8 cellular contexts compared by ENCODE assay signal in the genomic region with DNA sequence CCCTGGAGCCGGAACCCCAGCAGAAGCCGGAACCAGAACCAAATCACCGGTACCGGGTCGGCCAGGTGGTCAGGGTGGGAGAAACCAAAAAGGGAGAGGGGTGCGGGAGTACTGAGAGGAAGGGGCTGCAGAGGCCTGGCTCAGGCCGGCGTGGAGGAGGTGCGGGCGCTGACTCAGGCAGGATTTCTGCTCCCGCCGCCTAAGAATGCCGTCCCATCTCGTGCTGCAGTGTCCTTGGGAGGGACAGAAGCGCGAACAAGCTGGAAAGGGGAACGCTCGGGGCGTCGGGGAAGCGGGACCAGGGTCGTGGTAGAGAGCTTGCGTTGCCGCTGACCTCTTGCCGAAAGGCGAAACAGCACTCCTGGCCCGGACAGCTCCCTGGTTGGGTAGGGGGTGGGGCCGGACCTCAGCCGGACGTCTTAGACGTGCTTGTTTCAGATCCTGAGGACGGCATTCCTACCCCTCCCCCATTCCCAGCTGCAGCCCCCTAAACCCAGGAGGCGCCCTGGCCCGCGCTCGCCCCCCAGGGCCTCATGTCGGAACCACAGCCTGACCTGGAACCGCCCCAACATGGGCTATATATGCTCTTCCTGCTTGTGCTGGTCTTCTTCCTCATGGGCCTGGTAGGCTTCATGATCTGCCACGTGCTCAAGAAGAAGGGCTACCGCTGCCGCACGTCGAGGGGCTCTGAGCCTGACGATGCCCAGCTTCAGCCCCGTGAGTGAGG. TPM values are rescaled to one million over a fixed set of nuclear protein-coding genes. Genes with fewer than 3 reads are reported as not detected.
A peak's percentile ranks its signal among the peaks of the same experiment; 100 is the strongest.
DNase-seq lines count a peak whose midpoint lies in the region; ATAC-seq and TF ChIP-seq lines count a peak whose summit lies in the region.

No MANE protein-coding gene starts in this region.

- peak overlapping the region in 1 of 10 donors; percentile 89 for H3K27ac ChIP-seq in heart right ventricle
- peak overlapping the region in 1 of 2 donors; percentile 80 for H3K27ac ChIP-seq in prostate gland

- H3K9me3 Mint-ChIP-seq in activated naive CD8-positive, alpha-beta T cell (ENCODE audit: low read depth): no peaks in the 10 kb centered on the region

- peaks cover 52% of the 10 kb centered on the region for H3K4me1 Mint-ChIP-seq in activated naive CD8-positive, alpha-beta T cell (ENCODE audit: low read depth)

- H3K27ac Mint-ChIP-seq in activated naive CD8-positive, alpha-beta T cell: peak overlapping the region; percentile 96

- H3K4me3 ChIP-seq in heart right ventricle: peak overlapping the region; percentile 59 to 94 (median 86)
- peak overlapping the region; percentile 56 to 87 for H3K4me3 ChIP-seq in prostate gland

- peak in 7 of 9 donors; percentile 23 to 48 (median 32) for TF ChIP-seq CTCF in heart right ventricle (IDR thresholded peaks at IDR 0.05)
- peak in 1 of 4 experiments; percentile 26 for TF ChIP-seq CTCF in prostate gland (IDR thresholded peaks at IDR 0.05)

- ATAC-seq in HG03520 (IDR thresholded peaks at IDR 0.05; ENCODE audit: unreplicated experiment) (peak; percentile 33), SK-N-SH treated with all-trans-retinoic acid at 6 μM for 48 hours (peak; percentile 45), heart right ventricle (peak; percentile 14 to 58 (median 49))

- no peak for TF ChIP-seq POLR2A in prostate gland (IDR thresholded peaks at IDR 0.05)

- 4 to 5% methylated on average over 45 of the region's 45 CpGs for WGBS in heart right ventricle, 2 donors
- WGBS in prostate gland: 8% methylated on average over 45 of the region's 45 CpGs

- DNase-seq in NCI-H1417 (lab: John Stamatoyannopoulos, UW) (peak in 2 of 3 experiments; percentile 17 to 50), NCI-H1417 treated with DMSO at 0.1 percent for 48 hours (lab: John Stamatoyannopoulos, UW) (no peak), heart right ventricle (peak; percentile 62 to 66), prostate gland (ENCODE audit: low spot score) (peak; percentile 25), NCI-H446 treated with DMSO at 0.1 percent for 48 hours (lab: John Stamatoyannopoulos, UW) (no peak)

- H3K36me3 ChIP-seq in heart right ventricle: peaks cover 0 to 40% (median 0%) of the 10 kb centered on the region in 9 donors
- H3K36me3 ChIP-seq in prostate gland: no peaks in the 10 kb centered on the region

- H3K27me3 ChIP-seq in heart right ventricle (peaks cover 0 to 3% (median 0%) of the 10 kb centered on the region in 7 donors), prostate gland (replicated peaks; ENCODE audit: insufficient read depth) (no peaks in the 10 kb centered on the region)

- H3K27me3 Mint-ChIP-seq in activated naive CD8-positive, alpha-beta T cell: no peaks in the 10 kb centered on the region

- H3K4me1 ChIP-seq in heart right ventricle: peaks cover 7 to 49% (median 31%) of the 10 kb centered on the region in 9 donors
- H3K4me1 ChIP-seq in prostate gland (replicated peaks): peaks cover 13% of the 10 kb centered on the region

- intact Hi-C loops in heart right ventricle (cut with DNase I): no loop called here
- intact Hi-C loops in prostate gland (cut with DNase I): no loop called here

- H3K36me3 Mint-ChIP-seq in activated naive CD8-positive, alpha-beta T cell: peaks cover 3% of the 10 kb centered on the region

- H3K4me3 Mint-ChIP-seq in activated naive CD8-positive, alpha-beta T cell: peak overlapping the region; percentile 91

- H3K9me3 ChIP-seq in heart right ventricle (no peaks in the 10 kb centered on the region), prostate gland (no peaks in the 10 kb centered on the region)

TF ChIP-seq in SK-N-SH treated with all-trans-retinoic acid at 6 μM for 48 hours, 23 proteins besides CTCF, POLR2A, EP300 and RAD21:
- TF ChIP-seq ZFP3 (CRISPR knock-in tag; IDR thresholded peaks at IDR 0.05): 0 out of 2 replicates have a peak, but pooled peaks have one; percentile 39
- TF ChIP-seq ISL1 (CRISPR knock-in tag; IDR thresholded peaks at IDR 0.05): no peak

RNA-seq across cellular contexts. Expression of a gene that starts 1.1 kb away (rescaled TPM):
- 1 to 10 TPM in 2 of 10 donors, under 1 TPM in 8; 0.33 to 1.3 (median 0.51) TPM for total RNA-seq in heart right ventricle
- polyA plus RNA-seq in heart right ventricle: 1 to 10 TPM; 2.6 to 3.2 TPM
- total RNA-seq in prostate gland: 1 to 10 TPM; 3.9 to 7.2 TPM

RNA-seq across cellular contexts. Expression of a gene that starts 1.2 kb away (rescaled TPM):
- total RNA-seq in heart right ventricle: 10 to 100 TPM; 30.9 to 43.0 (median 32.7) TPM
- 10 to 100 TPM; 27.7 to 38.2 TPM for polyA plus RNA-seq in heart right ventricle
- 10 to 100 TPM; 54.9 to 74.6 TPM for total RNA-seq in prostate gland

RNA-seq across cellular contexts. Expression of a gene that starts 13.4 kb away (rescaled TPM):
- 1 to 10 TPM; 1.2 to 6.5 (median 2.6) TPM for total RNA-seq in heart right ventricle
- 1 to 10 TPM; 2.9 to 6.8 TPM for polyA plus RNA-seq in heart right ventricle
- total RNA-seq in prostate gland: 10 to 100 TPM; 24.9 to 30.2 TPM

RNA-seq across cellular contexts. Expression of a gene that starts 19.1 kb away (rescaled TPM):
- total RNA-seq in heart right ventricle (10 to 100 TPM; 27.3 to 93.2 (median 46.9) TPM), prostate gland (10 to 100 TPM; 34.8 to 57.7 TPM)
- 10 to 100 TPM; 28.4 to 48.6 TPM for polyA plus RNA-seq in heart right ventricle

RNA-seq across cellular contexts. Expression of a gene that starts 44.2 kb away (rescaled TPM):
- total RNA-seq in heart right ventricle: 10 to 100 TPM; 10.8 to 21.9 (median 13.4) TPM
- 10 to 100 TPM; 13.7 to 27.3 TPM for polyA plus RNA-seq in heart right ventricle
- total RNA-seq in prostate gland: 1 to 10 TPM; 4.0 to 8.4 TPM

Comparison
In these comparisons a context has a peak if more than half of its experiments do, and no peak if none do; other contexts are left out.
1. DNase-seq: peak in NCI-H1417 (2 of 3), heart right ventricle (2 of 2) and prostate gland (single experiment); none in NCI-H1417 treated with DMSO at 0.1 percent for 48 hours (single experiment) and NCI-H446 treated with DMSO at 0.1 percent for 48 hours (single experiment).
2. Peak in every context shown above with its lines, with median percentiles within 50 percentile points of each other: ATAC-seq.